ENCODE assay signal across 13 cellular contexts in the genomic region with DNA sequence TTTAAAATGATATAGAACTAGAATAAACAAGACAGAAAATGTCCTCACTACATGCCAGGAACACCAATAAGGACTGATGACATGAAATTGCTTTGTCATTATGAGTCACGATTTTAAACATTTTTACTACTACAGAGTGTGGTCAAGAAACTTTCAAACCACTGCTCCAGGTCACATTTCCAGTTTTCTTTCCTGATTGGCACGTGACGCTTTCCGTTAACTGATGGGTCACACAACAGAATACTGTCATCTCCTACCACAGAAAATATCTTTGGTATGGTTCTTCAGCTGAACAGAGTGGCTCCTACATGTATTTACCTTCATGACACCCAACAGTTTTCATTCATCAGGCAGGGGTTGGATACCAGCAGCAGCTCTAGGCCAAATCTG.
DNase-seq lines count a peak whose midpoint lies in the region; TF ChIP-seq lines count a peak whose summit lies in the region.
"Had no signal": no experiment of that assay in that cellular context is flagged by ENCODE, and none has a peak within 500 bp of the region (broad histone marks: within the 10 kb centered on the region; RNA-seq: fewer than 3 reads in every experiment).

No MANE protein-coding gene starts in this region.

- H3K36me3 ChIP-seq in right atrium auricular region, result no peaks in the 10 kb centered on the region

- H3K27me3 ChIP-seq in AG04450 (ENCODE audit: control insufficient read depth, insufficient read depth, low read length) (no peaks in the 10 kb centered on the region), right atrium auricular region (no peaks in the 10 kb centered on the region)

- H3K4me1 ChIP-seq in right atrium auricular region, result no peaks in the 10 kb centered on the region

- no peak overlapping the region for H3K4me3 ChIP-seq in AG04450 (ENCODE audit: low read depth, low read length)
- H3K4me3 ChIP-seq in fibroblast of the aortic adventitia (ENCODE audit: low read depth, low read length), result no peak overlapping the region
- H3K4me3 ChIP-seq in right atrium auricular region, result no peak overlapping the region

- H3K27ac ChIP-seq in AG04450 (ENCODE audit: low read depth, low read length) (peak overlapping the region; percentile 25), right atrium auricular region (no peak overlapping the region)

- CTCF ChIA-PET in AG04450 (lab: Charles Lee), result interaction anchor here (0.7 to 1.0 kb wide), 2 partner anchors 11 to 84 kb away, joined by 3 to 4 read pairs; a partner anchor contains a TSS

- H3K9me3 ChIP-seq in AG04450 (ENCODE audit: control insufficient read depth, insufficient read depth, low read length), result no peaks in the 10 kb centered on the region
- no peaks in the 10 kb centered on the region for H3K9me3 ChIP-seq in right atrium auricular region

- TF ChIP-seq CTCF in AG04450 (IDR thresholded peaks at IDR 0.05; ENCODE audit: low read depth, low read length) (no peak), fibroblast of the aortic adventitia (IDR thresholded peaks at IDR 0.05; ENCODE audit: insufficient read depth, low read length) (no peak), right atrium auricular region (IDR thresholded peaks at IDR 0.05) (no peak)

- DNase-seq in AG04450 (ENCODE audit: low read depth, low spot score) (no peak), HCEC 1CT (peak; percentile 69), SW480 (ENCODE audit: low spot score) (peak; percentile 59), fibroblast of the aortic adventitia (ENCODE audit: low read depth) (peak; percentile 32), kidney glomerular epithelial cell (lab: John Stamatoyannopoulos, UW) (no peak), NCI-H2107 (lab: John Stamatoyannopoulos, UW) (no peak), epidermal melanocyte (ENCODE audit: insufficient read length, low spot score) (no peak), right atrium auricular region (ENCODE audit: low spot score) (no peak)
- DNase-seq: activated effector memory CD4-positive, alpha-beta T cell treated with anti-CD3 and anti-CD28 coated beads, Interleukin-2, amount 50 U/mL, for 16 hours; CD8-positive, alpha-beta memory T cell; NCI-H2029 treated with DMSO at 0.1 percent for 48 hours; nephron progenitor cell; RPMI8226 had no signal

- POLR2A ChIA-PET in AG04450 (lab: Yijun Ruan, JAX), result no interaction called here

Comparison
In these comparisons a context has a peak if more than half of its experiments do, and no peak if none do; other contexts are left out.
1. DNase-seq: peak in HCEC 1CT (single experiment), SW480 (single experiment) and fibroblast of the aortic adventitia (single experiment); none in AG04450 (single experiment), kidney glomerular epithelial cell (single experiment), NCI-H2107 (single experiment), epidermal melanocyte (single experiment) and right atrium auricular region (single experiment).